In the genomic region with DNA sequence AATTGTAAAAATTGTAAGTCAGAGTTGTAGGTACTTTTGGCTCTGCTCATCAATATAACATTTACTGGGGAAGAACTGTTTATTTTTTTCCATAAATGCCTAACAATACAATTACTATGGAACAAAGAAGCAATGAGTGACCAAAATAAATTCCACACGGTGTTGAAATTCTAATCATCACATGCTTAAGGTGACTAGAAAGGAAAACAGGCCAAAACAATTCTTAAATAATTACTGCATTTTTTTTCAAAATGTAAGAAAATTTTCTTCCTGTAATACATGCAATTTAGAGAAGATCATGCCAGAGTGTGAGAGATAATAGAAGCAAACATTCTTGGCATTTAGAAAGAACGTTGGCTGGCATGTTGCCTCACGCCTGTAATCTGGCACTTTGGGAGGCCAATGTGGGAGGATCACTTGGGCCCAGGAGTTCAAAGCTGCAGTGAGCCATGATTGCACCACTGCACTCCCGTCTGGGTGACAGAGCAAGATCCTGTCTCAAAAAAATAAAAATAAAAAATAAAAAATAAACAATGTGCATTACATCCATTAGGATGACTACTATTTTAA, we compare ENCODE assay signal across 19 cellular contexts.
"Had no signal": no experiment of that assay in that cellular context is flagged by ENCODE, and none has a peak within 500 bp of the region (broad histone marks: within the 10 kb centered on the region; RNA-seq: fewer than 3 reads in every experiment).

No MANE protein-coding gene starts in this region.

- H3K27me3 ChIP-seq: heart left ventricle, tibial nerve, uterus had no signal

- H3K4me1 ChIP-seq: parathyroid adenoma, uterus had no signal

- H3K79me2 ChIP-seq: parathyroid adenoma had no signal

- H3K9me3 ChIP-seq: heart left ventricle, mucosa of descending colon, tibial nerve, uterus had no signal

- DNase-seq: activated CD4-positive, alpha-beta T cell treated with anti-CD3 and anti-CD28 coated beads, Interleukin-2, amount 10 ng/mL, durations not matched to agents 7 days and 5 days; activated CD4-positive, CD25-positive, alpha-beta regulatory T cell treated with anti-CD3 and anti-CD28 coated beads, Interleukin-2, amount 50 U/mL, for 72 hours; activated CD8-positive, alpha-beta T cell treated with anti-CD3 and anti-CD28 coated beads, Interleukin-2, amount 10 ng/mL, durations not matched to agents 7 days and 5 days; activated gamma-delta T cell treated with Interleukin-2 at 50 U/mL for 16 hours; aorta; caudate nucleus; effector CD4-positive, alpha-beta T cell; erythroblast; heart left ventricle; mesenchymal stem cell; mucosa of descending colon; nephron progenitor cell; stimulated activated CD4-positive, alpha-beta T cell treated with anti-CD3 and anti-CD28 coated beads, Interleukin-12 subunit alpha, Interleukin-12 subunit beta, amount 100 ng/mL, for 4 hours; substantia nigra; uterus had no signal

- H3K9ac ChIP-seq: parathyroid adenoma had no signal

- ATAC-seq: activated CD8-positive, alpha-beta T cell treated with anti-CD3 and anti-CD28 coated beads, Interleukin-2, amount 10 ng/mL, durations not matched to agents 7 days and 5 days; heart left ventricle; mucosa of descending colon; right cardiac atrium had no signal

- H2AFZ ChIP-seq: parathyroid adenoma had no signal

- H3K36me3 ChIP-seq: heart left ventricle, tibial nerve, uterus had no signal

- H3K27ac ChIP-seq: heart left ventricle, parathyroid adenoma, tibial nerve, uterus, VCaP had no signal

- H3K4me3 ChIP-seq: heart left ventricle, mucosa of descending colon, tibial nerve, uterus had no signal
